In the genomic region with DNA sequence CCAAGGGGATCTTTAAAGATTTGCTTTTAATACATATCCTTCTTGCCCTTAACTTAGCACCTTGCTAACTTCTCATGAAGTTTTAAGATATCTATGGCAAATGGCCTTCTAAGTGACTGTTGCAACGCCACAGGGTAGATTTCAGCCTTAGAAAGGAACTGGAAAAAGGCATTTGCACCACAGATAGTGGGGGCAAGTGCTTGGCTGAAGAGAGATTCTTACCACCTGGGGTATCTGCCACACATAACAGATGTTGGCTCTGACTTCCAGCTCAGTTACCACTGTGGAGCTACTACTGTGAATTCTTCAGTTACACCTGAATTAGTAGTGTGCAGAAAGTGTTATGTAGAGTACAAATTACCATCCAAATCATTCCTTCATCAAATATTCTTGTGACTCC, we compare ENCODE assay signal across 30 cellular contexts.
"Had no signal": no experiment of that assay in that cellular context is flagged by ENCODE, and none has a peak within 500 bp of the region (broad histone marks: within the 10 kb centered on the region; RNA-seq: fewer than 3 reads in every experiment).

No MANE protein-coding gene starts in this region.

- H3K9me3 ChIP-seq: ascending aorta, breast epithelium, esophagus muscularis mucosa, gastrocnemius medialis, heart left ventricle had no signal

- H3K27me3 ChIP-seq: ascending aorta, breast epithelium, cardiac muscle cell, esophagus muscularis mucosa, foreskin keratinocyte, gastrocnemius medialis, heart left ventricle had no signal

- H3K27ac ChIP-seq: ascending aorta, breast epithelium, cardiac muscle cell, esophagus muscularis mucosa, foreskin keratinocyte, gastrocnemius medialis, heart left ventricle had no signal

- H3K4me1 ChIP-seq: ascending aorta, breast epithelium, foreskin keratinocyte had no signal

- DNase-seq: activated CD4-positive, alpha-beta T cell treated with anti-CD3 and anti-CD28 coated beads for 48 hours; activated CD4-positive, alpha-beta T cell treated with anti-CD3 and anti-CD28 coated beads, Interleukin-2, amount 50 U/mL, for 1 hour; activated CD4-positive, alpha-beta T cell treated with anti-CD3 and anti-CD28 coated beads, Interleukin-2, amount 50 U/mL, for 48 hours; activated CD8-positive, alpha-beta memory T cell treated with anti-CD3 and anti-CD28 coated beads, Interleukin-2, amount 10 ng/mL, durations not matched to agents 7 days and 5 days; activated CD8-positive, alpha-beta memory T cell treated with anti-CD3 and anti-CD28 coated beads, Interleukin-2, amount 50 U/mL, for 48 hours; activated CD8-positive, alpha-beta T cell treated with anti-CD3 and anti-CD28 coated beads, Interleukin-2, amount 10 ng/mL, durations not matched to agents 7 days and 5 days; activated gamma-delta T cell; activated naive CD4-positive, alpha-beta T cell; activated naive CD4-positive, alpha-beta T cell treated with anti-CD3 and anti-CD28 coated beads, Interleukin-2, amount 10 ng/mL, durations not matched to agents 7 days and 5 days; activated naive CD8-positive, alpha-beta T cell treated with anti-CD3 and anti-CD28 coated beads, Interleukin-2, amount 10 ng/mL, durations not matched to agents 7 days and 5 days; activated T-cell treated with anti-CD3 and anti-CD28 coated beads for 4 hours; activated T-cell treated with anti-CD3 and anti-CD28 coated beads, Interleukin-2, amount 50 U/mL, for 24 hours; activated T-cell treated with anti-CD3 and anti-CD28 coated beads, Interleukin-2, amount 50 U/mL, for 72 hours; central memory CD4-positive, alpha-beta T cell; cortex of kidney; dermis blood vessel endothelial cell; effector CD4-positive, alpha-beta T cell; effector memory CD8-positive, alpha-beta T cell; erythroblast; foreskin keratinocyte; gastrocnemius medialis; glutamatergic neuron; heart left ventricle; T-helper 2 cell had no signal

- H3K36me3 ChIP-seq: ascending aorta, breast epithelium, cardiac muscle cell, gastrocnemius medialis had no signal

- H3K4me3 ChIP-seq: ascending aorta, breast epithelium, cardiac muscle cell, esophagus muscularis mucosa, gastrocnemius medialis, heart left ventricle had no signal

- ATAC-seq: activated CD4-positive, CD25-positive, alpha-beta regulatory T cell treated with anti-CD3 and anti-CD28 coated beads, Interleukin-2, amount 50 U/mL, for 24 hours; activated CD8-positive, alpha-beta memory T cell treated with anti-CD3 and anti-CD28 coated beads, Interleukin-2, amount 10 ng/mL, durations not matched to agents 7 days and 5 days; activated CD8-positive, alpha-beta T cell treated with anti-CD3 and anti-CD28 coated beads, Interleukin-2, amount 10 ng/mL, durations not matched to agents 7 days and 5 days; activated naive CD4-positive, alpha-beta T cell treated with anti-CD3 and anti-CD28 coated beads, Interleukin-2, amount 50 U/mL, for 72 hours; activated T-cell treated with anti-CD3 and anti-CD28 coated beads, Interleukin-2, amount 50 U/mL, for 72 hours; effector memory CD8-positive, alpha-beta T cell; foreskin keratinocyte; gastrocnemius medialis; heart left ventricle had no signal
